Comparison of ENCODE assay signal across 1 cellular context in genomic region chr17:69327060-69327831, GRCh38.
TF ChIP-seq lines count a peak whose summit lies in the region.

ABCA5 (minus strand) TSS chr17:69327133; CDS start chr17:69314415, 12,718 bp downstream.

TF ChIP-seq in HEK293, 187 proteins besides CTCF, POLR2A, EP300 and RAD21 (continued from another document):
- TF ChIP-seq, protein P1, sequence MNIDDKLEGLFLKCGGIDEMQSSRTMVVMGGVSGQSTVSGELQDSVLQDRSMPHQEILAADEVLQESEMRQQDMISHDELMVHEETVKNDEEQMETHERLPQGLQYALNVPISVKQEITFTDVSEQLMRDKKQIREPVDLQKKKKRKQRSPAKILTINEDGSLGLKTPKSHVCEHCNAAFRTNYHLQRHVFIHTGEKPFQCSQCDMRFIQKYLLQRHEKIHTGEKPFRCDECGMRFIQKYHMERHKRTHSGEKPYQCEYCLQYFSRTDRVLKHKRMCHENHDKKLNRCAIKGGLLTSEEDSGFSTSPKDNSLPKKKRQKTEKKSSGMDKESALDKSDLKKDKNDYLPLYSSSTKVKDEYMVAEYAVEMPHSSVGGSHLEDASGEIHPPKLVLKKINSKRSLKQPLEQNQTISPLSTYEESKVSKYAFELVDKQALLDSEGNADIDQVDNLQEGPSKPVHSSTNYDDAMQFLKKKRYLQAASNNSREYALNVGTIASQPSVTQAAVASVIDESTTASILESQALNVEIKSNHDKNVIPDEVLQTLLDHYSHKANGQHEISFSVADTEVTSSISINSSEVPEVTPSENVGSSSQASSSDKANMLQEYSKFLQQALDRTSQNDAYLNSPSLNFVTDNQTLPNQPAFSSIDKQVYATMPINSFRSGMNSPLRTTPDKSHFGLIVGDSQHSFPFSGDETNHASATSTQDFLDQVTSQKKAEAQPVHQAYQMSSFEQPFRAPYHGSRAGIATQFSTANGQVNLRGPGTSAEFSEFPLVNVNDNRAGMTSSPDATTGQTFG (tag by site-specific recombination; IDR thresholded peaks at IDR 0.05; ENCODE audit: borderline replicate concordance): no peak
- TF ChIP-seq ZNF302 (tag by site-specific recombination; IDR thresholded peaks at IDR 0.05; ENCODE audit: low read depth): no peak
- TF ChIP-seq, protein P2, sequence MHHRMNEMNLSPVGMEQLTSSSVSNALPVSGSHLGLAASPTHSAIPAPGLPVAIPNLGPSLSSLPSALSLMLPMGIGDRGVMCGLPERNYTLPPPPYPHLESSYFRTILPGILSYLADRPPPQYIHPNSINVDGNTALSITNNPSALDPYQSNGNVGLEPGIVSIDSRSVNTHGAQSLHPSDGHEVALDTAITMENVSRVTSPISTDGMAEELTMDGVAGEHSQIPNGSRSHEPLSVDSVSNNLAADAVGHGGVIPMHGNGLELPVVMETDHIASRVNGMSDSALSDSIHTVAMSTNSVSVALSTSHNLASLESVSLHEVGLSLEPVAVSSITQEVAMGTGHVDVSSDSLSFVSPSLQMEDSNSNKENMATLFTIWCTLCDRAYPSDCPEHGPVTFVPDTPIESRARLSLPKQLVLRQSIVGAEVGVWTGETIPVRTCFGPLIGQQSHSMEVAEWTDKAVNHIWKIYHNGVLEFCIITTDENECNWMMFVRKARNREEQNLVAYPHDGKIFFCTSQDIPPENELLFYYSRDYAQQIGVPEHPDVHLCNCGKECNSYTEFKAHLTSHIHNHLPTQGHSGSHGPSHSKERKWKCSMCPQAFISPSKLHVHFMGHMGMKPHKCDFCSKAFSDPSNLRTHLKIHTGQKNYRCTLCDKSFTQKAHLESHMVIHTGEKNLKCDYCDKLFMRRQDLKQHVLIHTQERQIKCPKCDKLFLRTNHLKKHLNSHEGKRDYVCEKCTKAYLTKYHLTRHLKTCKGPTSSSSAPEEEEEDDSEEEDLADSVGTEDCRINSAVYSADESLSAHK (tag by site-specific recombination; IDR thresholded peaks at IDR 0.05): no peak
- peak; percentile 70; the same call in 1 of the 2 replicates for TF ChIP-seq ZNF324 (tag by site-specific recombination; IDR thresholded peaks at IDR 0.05)
- no peak for TF ChIP-seq ZNF404 (tag by site-specific recombination; IDR thresholded peaks at IDR 0.05)
- TF ChIP-seq TRIM28 (IDR thresholded peaks at IDR 0.05; ENCODE audit: borderline replicate concordance, low read length): no peak
- TF ChIP-seq, protein P3, sequence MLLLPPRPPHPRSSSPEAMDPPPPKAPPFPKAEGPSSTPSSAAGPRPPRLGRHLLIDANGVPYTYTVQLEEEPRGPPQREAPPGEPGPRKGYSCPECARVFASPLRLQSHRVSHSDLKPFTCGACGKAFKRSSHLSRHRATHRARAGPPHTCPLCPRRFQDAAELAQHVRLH (tag by site-specific recombination; IDR thresholded peaks at IDR 0.05): no peak
- TF ChIP-seq ZBTB1 (tag by site-specific recombination; IDR thresholded peaks at IDR 0.05): no peak
